Comparison of ENCODE assay signal across 9 cellular contexts in genomic region chr12:121791671-121792496, GRCh38. TPM values are rescaled to one million over a fixed set of nuclear protein-coding genes. Genes with fewer than 3 reads are reported as not detected.
DNase-seq lines count a peak whose midpoint lies in the region; ATAC-seq and TF ChIP-seq lines count a peak whose summit lies in the region.
"Had no signal": no experiment of that assay in that cellular context is flagged by ENCODE, and none has a peak within 500 bp of the region (broad histone marks: within the 10 kb centered on the region; RNA-seq: fewer than 3 reads in every experiment).

No MANE protein-coding gene starts in this region.

- H3K36me3 ChIP-seq in NT2/D1 (ENCODE audit: insufficient read depth, insufficient read length, low read length) (peaks cover 35% of the 10 kb centered on the region), duodenal mucosa (ENCODE audit: control insufficient read depth in 1 of 2, insufficient read depth in 2 of 2, low read length in 2 of 2) (peaks cover 0 to 3% of the 10 kb centered on the region in 2 donors), neural progenitor cell (no peaks in the 10 kb centered on the region)

- H3K9ac ChIP-seq in NT2/D1 (ENCODE audit: insufficient read length, low read depth), result peak overlapping the region; percentile 93
- peak overlapping the region; percentile 64 to 77 for H3K9ac ChIP-seq in duodenal mucosa (ENCODE audit: low read depth in 1 of 2, low read length in 2 of 2)
- no peak overlapping the region for H3K9ac ChIP-seq in neural progenitor cell

- H3K36me3 Mint-ChIP-seq in neural progenitor cell, result peaks cover 4% of the 10 kb centered on the region

- H3K27ac ChIP-seq in duodenal mucosa (ENCODE audit: low read depth, low read length) (peak overlapping the region; percentile 53), neural progenitor cell (no peak overlapping the region)
- H3K27ac ChIP-seq: SK-N-MC had no signal

- peaks cover 28% of the 10 kb centered on the region for H4K20me1 ChIP-seq in neural progenitor cell (ENCODE audit: low read depth)

- H3K4me1 Mint-ChIP-seq in neural progenitor cell, result peaks cover 28% of the 10 kb centered on the region

- H3K9me3 Mint-ChIP-seq in neural progenitor cell, result no peaks in the 10 kb centered on the region

- H3K27ac Mint-ChIP-seq in neural progenitor cell, result no peak overlapping the region

- ATAC-seq in GM18870 (IDR thresholded peaks at IDR 0.05; ENCODE audit: unreplicated experiment), result no peak

- H3K79me2 ChIP-seq in neural progenitor cell (ENCODE audit: low read depth), result peaks cover 11% of the 10 kb centered on the region

- H3K4me3 ChIP-seq in NT2/D1 (ENCODE audit: insufficient read length, low read depth) (peak overlapping the region; percentile 13), duodenal mucosa (ENCODE audit: low read depth in 1 of 2, low read length in 2 of 2) (peak overlapping the region; percentile 72 to 76), neural progenitor cell (no peak overlapping the region)
- H3K4me3 ChIP-seq: SK-N-MC had no signal

- H3K4me3 Mint-ChIP-seq in neural progenitor cell, result peak overlapping the region; percentile 81

- no peak overlapping the region for H3K4me2 ChIP-seq in neural progenitor cell

- DNase-seq in ELR (ENCODE audit: low read depth), result peak; percentile 42
- no peak for DNase-seq in NT2/D1 (ENCODE audit: low read depth, low spot score)
- DNase-seq in neural progenitor cell (ENCODE audit: low spot score), result no peak
- no peak for DNase-seq in NCI-H524 treated with DMSO at 0.1 percent for 48 hours (lab: John Stamatoyannopoulos, UW)
- no peak for DNase-seq in hippocampal formation (lab: John Stamatoyannopoulos, UW)
- no peak for DNase-seq in erythroblast (lab: John Stamatoyannopoulos, UW)

- H3K27me3 Mint-ChIP-seq in neural progenitor cell (ENCODE audit: insufficient read depth, low read depth), result peaks cover 10% of the 10 kb centered on the region

- TF ChIP-seq CTCF in neural progenitor cell (IDR thresholded peaks at IDR 0.05), result no peak

- TF ChIP-seq POLR2A in erythroblast (IDR thresholded peaks at IDR 0.05; ENCODE audit: low read length), result no peak

- H3K27me3 ChIP-seq in NT2/D1 (ENCODE audit: insufficient read depth, insufficient read length) (no peaks in the 10 kb centered on the region), duodenal mucosa (ENCODE audit: control insufficient read depth in 1 of 2, insufficient read depth in 2 of 2, low read length in 2 of 2) (no peaks in the 10 kb centered on the region), neural progenitor cell (peaks cover 16% of the 10 kb centered on the region)

- H3K9me3 ChIP-seq in NT2/D1 (ENCODE audit: insufficient read depth, low read length) (no peaks in the 10 kb centered on the region), duodenal mucosa (ENCODE audit: control insufficient read depth in 1 of 2, low read length in 2 of 2) (no peaks in the 10 kb centered on the region), neural progenitor cell (ENCODE audit: low read depth) (no peaks in the 10 kb centered on the region)

- peaks cover 38% of the 10 kb centered on the region for H3F3A ChIP-seq in neural progenitor cell (ENCODE audit: low read depth)

- peaks cover 36% of the 10 kb centered on the region for H3K4me1 ChIP-seq in NT2/D1 (ENCODE audit: insufficient read depth, insufficient read length)
- peaks cover 63 to 73% of the 10 kb centered on the region in 2 donors for H3K4me1 ChIP-seq in duodenal mucosa (ENCODE audit: control insufficient read depth in 1 of 2, insufficient read depth in 2 of 2, low read length in 2 of 2)
- peaks cover 1% of the 10 kb centered on the region for H3K4me1 ChIP-seq in neural progenitor cell

- no peak overlapping the region for H2AFZ ChIP-seq in neural progenitor cell (replicated peaks)

RNA-seq across cellular contexts. Expression of gene RHOF, which starts 1.6 kb away (rescaled TPM):
- 20.1 and 30.8 TPM in 2 replicates for total RNA-seq in neural progenitor cell (ENCODE audit: low replicate concordance)

RNA-seq across cellular contexts. Expression of gene SETD1B, which starts 11.9 kb away (rescaled TPM):
- 1.8 and 4.4 TPM in 2 replicates for total RNA-seq in neural progenitor cell (ENCODE audit: low replicate concordance)
